ENCODE assay signal across 1 cellular context in genomic region chr3:133832802-133833144, GRCh38.
A peak's percentile ranks its signal among the peaks of the same experiment; 100 is the strongest.
TF ChIP-seq lines count a peak whose summit lies in the region.

No MANE protein-coding gene starts in this region.

TF ChIP-seq in HepG2, 621 proteins besides CTCF, POLR2A, EP300 and RAD21 (continued from another document):
- TF ChIP-seq ARID4A (CRISPR knock-in tag; IDR thresholded peaks at IDR 0.05; ENCODE audit: borderline replicate concordance) (no peak), GPN1 (CRISPR knock-in tag; IDR thresholded peaks at IDR 0.05; ENCODE audit: borderline replicate concordance) (no peak), ZNF34 (CRISPR knock-in tag; IDR thresholded peaks at IDR 0.05; ENCODE audit: borderline replicate concordance) (no peak), ZNF646 (CRISPR knock-in tag; IDR thresholded peaks at IDR 0.05) (no peak), FOSL1 (CRISPR knock-in tag; IDR thresholded peaks at IDR 0.05; ENCODE audit: borderline replicate concordance) (no peak), NR1H2 (CRISPR knock-in tag; IDR thresholded peaks at IDR 0.05; ENCODE audit: borderline replicate concordance, low read depth) (no peak), SALL1 (CRISPR knock-in tag; IDR thresholded peaks at IDR 0.05) (peak; percentile 39; the same call in 1 of the 2 replicates), TIGD3 (CRISPR knock-in tag; IDR thresholded peaks at IDR 0.05; ENCODE audit: borderline replicate concordance) (no peak), NFYC (CRISPR knock-in tag; IDR thresholded peaks at IDR 0.05) (no peak), ZSCAN5A (CRISPR knock-in tag; IDR thresholded peaks at IDR 0.05; ENCODE audit: borderline replicate concordance) (no peak), ZFX (CRISPR knock-in tag; IDR thresholded peaks at IDR 0.05; ENCODE audit: low read depth) (peak; percentile 24; the same call in 1 of the 2 replicates), NFE2 (CRISPR knock-in tag; IDR thresholded peaks at IDR 0.05) (no peak), ARID5B (CRISPR knock-in tag; IDR thresholded peaks at IDR 0.05) (no peak), SP4 (CRISPR knock-in tag; IDR thresholded peaks at IDR 0.05) (no peak), NFKBIZ (CRISPR knock-in tag; IDR thresholded peaks at IDR 0.05) (no peak), NR2F1 (CRISPR knock-in tag; IDR thresholded peaks at IDR 0.05) (no peak), ZNF484 (CRISPR knock-in tag; IDR thresholded peaks at IDR 0.05; ENCODE audit: borderline replicate concordance, low read depth) (no peak), ZNF777 (CRISPR knock-in tag; IDR thresholded peaks at IDR 0.05) (no peak), ZNF589 (CRISPR knock-in tag; conservative IDR thresholded peaks at IDR 0.05) (0 out of 2 replicates have a peak, but pooled peaks have one; percentile 52), RXRA (CRISPR knock-in tag; IDR thresholded peaks at IDR 0.05) (peak; percentile 44), CREB1 (IDR thresholded peaks at IDR 0.05) (peak; percentile 33; the same call in 1 of the 2 replicates), CREB1 (CRISPR knock-in tag; IDR thresholded peaks at IDR 0.05) (no peak), PRMT3 (CRISPR knock-in tag; IDR thresholded peaks at IDR 0.05; ENCODE audit: borderline replicate concordance, low read depth) (no peak)
